In genomic region chr7:151091431-151091830, GRCh38 we compare ENCODE assay signal across 1 cellular context.
A peak's percentile ranks its signal among the peaks of the same experiment; 100 is the strongest.
TF ChIP-seq lines count a peak whose summit lies in the region.

No MANE protein-coding gene starts in this region.

TF ChIP-seq in K562, 482 proteins besides CTCF, POLR2A, EP300 and RAD21 (continued from another document and continues in another):
- TF ChIP-seq UBTF (IDR thresholded peaks at IDR 0.05; ENCODE audit: borderline replicate concordance in 1 of 2, low read depth in 2 of 2, low read length in 2 of 2) = no peak
- no peak for TF ChIP-seq HINFP (tag; conservative IDR thresholded peaks at IDR 0.05; ENCODE audit: low read depth)
- TF ChIP-seq, protein P1, sequence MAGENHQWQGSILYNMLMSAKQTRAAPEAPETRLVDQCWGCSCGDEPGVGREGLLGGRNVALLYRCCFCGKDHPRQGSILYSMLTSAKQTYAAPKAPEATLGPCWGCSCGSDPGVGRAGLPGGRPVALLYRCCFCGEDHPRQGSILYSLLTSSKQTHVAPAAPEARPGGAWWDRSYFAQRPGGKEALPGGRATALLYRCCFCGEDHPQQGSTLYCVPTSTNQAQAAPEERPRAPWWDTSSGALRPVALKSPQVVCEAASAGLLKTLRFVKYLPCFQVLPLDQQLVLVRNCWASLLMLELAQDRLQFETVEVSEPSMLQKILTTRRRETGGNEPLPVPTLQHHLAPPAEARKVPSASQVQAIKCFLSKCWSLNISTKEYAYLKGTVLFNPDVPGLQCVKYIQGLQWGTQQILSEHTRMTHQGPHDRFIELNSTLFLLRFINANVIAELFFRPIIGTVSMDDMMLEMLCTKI (IDR thresholded peaks at IDR 0.05; ENCODE audit: partially characterized antibody) = no peak
- TF ChIP-seq KDM4B (IDR thresholded peaks at IDR 0.05; ENCODE audit: borderline replicate concordance in 2 of 2, low read depth in 1 of 2) = no peak
- no peak for TF ChIP-seq ZFP36 (IDR thresholded peaks at IDR 0.05; ENCODE audit: low read depth, low read length, partially characterized antibody)
- no peak for TF ChIP-seq BCLAF1 (IDR thresholded peaks at IDR 0.05; ENCODE audit: borderline replicate concordance in 1 of 2, control insufficient read depth in 1 of 2, low read depth in 2 of 2, low read length in 1 of 2)
- no peak for TF ChIP-seq TAF9B (IDR thresholded peaks at IDR 0.05; ENCODE audit: partially characterized antibody)
- TF ChIP-seq, protein P2, sequence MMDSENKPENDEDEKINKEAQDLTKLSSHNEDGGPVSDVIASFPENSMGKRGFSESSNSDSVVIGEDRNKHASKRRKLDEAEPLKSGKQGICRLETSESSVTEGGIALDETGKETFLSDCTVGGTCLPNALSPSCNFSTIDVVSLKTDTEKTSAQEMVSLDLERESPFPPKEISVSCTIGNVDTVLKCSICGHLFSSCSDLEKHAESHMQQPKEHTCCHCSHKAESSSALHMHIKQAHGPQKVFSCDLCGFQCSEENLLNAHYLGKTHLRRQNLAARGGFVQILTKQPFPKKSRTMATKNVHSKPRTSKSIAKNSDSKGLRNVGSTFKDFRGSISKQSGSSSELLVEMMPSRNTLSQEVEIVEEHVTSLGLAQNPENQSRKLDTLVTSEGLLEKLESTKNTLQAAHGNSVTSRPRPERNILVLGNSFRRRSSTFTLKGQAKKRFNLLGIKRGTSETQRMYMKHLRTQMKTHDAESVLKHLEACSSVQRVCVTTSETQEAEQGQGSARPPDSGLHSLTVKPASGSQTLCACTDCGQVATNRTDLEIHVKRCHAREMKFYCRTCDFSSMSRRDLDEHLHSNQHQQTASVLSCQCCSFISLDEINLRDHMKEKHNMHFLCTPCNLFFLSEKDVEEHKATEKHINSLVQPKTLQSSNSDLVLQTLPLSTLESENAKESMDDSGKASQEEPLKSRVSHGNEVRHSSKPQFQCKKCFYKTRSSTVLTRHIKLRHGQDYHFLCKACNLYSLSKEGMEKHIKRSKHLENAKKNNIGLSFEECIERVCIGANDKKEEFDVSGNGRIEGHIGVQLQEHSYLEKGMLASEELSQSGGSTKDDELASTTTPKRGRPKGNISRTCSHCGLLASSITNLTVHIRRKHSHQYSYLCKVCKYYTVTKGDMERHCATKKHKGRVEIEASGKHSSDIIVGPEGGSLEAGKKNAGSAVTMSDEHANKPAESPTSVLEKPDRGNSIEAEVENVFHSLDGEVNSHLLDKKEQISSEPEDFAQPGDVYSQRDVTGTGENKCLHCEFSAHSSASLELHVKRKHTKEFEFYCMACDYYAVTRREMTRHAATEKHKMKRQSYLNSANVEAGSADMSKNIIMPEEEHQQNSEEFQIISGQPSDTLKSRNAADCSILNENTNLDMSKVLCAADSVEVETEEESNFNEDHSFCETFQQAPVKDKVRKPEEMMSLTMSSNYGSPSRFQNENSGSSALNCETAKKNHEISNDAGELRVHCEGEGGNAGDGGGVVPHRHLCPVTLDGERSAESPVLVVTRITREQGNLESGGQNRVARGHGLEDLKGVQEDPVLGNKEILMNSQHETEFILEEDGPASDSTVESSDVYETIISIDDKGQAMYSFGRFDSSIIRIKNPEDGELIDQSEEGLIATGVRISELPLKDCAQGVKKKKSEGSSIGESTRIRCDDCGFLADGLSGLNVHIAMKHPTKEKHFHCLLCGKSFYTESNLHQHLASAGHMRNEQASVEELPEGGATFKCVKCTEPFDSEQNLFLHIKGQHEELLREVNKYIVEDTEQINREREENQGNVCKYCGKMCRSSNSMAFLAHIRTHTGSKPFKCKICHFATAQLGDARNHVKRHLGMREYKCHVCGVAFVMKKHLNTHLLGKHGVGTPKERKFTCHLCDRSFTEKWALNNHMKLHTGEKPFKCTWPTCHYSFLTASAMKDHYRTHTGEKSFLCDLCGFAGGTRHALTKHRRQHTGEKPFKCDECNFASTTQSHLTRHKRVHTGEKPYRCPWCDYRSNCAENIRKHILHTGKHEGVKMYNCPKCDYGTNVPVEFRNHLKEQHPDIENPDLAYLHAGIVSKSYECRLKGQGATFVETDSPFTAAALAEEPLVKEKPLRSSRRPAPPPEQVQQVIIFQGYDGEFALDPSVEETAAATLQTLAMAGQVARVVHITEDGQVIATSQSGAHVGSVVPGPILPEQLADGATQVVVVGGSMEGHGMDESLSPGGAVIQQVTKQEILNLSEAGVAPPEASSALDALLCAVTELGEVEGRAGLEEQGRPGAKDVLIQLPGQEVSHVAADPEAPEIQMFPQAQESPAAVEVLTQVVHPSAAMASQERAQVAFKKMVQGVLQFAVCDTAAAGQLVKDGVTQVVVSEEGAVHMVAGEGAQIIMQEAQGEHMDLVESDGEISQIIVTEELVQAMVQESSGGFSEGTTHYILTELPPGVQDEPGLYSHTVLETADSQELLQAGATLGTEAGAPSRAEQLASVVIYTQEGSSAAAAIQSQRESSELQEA (IDR thresholded peaks at IDR 0.05; ENCODE audit: low read depth) = no peak
- peak; percentile 66; the same call in 1 of the 2 replicates for TF ChIP-seq XRCC5 (IDR thresholded peaks at IDR 0.05; ENCODE audit: low read depth, low read length)
- TF ChIP-seq RNF2 (IDR thresholded peaks at IDR 0.05) = no peak
- TF ChIP-seq, protein P3, sequence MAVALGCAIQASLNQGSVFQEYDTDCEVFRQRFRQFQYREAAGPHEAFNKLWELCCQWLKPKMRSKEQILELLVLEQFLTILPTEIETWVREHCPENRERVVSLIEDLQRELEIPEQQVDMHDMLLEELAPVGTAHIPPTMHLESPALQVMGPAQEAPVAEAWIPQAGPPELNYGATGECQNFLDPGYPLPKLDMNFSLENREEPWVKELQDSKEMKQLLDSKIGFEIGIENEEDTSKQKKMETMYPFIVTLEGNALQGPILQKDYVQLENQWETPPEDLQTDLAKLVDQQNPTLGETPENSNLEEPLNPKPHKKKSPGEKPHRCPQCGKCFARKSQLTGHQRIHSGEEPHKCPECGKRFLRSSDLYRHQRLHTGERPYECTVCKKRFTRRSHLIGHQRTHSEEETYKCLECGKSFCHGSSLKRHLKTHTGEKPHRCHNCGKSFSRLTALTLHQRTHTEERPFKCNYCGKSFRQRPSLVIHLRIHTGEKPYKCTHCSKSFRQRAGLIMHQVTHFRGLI (CRISPR knock-in tag; IDR thresholded peaks at IDR 0.05) = no peak
- TF ChIP-seq, protein P4, sequence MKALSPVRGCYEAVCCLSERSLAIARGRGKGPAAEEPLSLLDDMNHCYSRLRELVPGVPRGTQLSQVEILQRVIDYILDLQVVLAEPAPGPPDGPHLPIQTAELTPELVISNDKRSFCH (CRISPR knock-in tag; IDR thresholded peaks at IDR 0.05) = no peak
- TF ChIP-seq, protein P4 (tag; IDR thresholded peaks at IDR 0.05) = 0 out of 2 replicates have a peak, but pooled peaks have one; percentile 26
- TF ChIP-seq, protein P5, sequence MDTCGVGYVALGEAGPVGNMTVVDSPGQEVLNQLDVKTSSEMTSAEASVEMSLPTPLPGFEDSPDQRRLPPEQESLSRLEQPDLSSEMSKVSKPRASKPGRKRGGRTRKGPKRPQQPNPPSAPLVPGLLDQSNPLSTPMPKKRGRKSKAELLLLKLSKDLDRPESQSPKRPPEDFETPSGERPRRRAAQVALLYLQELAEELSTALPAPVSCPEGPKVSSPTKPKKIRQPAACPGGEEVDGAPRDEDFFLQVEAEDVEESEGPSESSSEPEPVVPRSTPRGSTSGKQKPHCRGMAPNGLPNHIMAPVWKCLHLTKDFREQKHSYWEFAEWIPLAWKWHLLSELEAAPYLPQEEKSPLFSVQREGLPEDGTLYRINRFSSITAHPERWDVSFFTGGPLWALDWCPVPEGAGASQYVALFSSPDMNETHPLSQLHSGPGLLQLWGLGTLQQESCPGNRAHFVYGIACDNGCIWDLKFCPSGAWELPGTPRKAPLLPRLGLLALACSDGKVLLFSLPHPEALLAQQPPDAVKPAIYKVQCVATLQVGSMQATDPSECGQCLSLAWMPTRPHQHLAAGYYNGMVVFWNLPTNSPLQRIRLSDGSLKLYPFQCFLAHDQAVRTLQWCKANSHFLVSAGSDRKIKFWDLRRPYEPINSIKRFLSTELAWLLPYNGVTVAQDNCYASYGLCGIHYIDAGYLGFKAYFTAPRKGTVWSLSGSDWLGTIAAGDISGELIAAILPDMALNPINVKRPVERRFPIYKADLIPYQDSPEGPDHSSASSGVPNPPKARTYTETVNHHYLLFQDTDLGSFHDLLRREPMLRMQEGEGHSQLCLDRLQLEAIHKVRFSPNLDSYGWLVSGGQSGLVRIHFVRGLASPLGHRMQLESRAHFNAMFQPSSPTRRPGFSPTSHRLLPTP (IDR thresholded peaks at IDR 0.05; ENCODE audit: borderline replicate concordance, extremely low read depth, insufficient read length) = no peak
- no peak for TF ChIP-seq CSDE1 (IDR thresholded peaks at IDR 0.05)
- TF ChIP-seq SMARCA5 (IDR thresholded peaks at IDR 0.05) = no peak
- no peak for TF ChIP-seq HDAC2 (IDR thresholded peaks at IDR 0.05)
- no peak for TF ChIP-seq ELK1 (CRISPR knock-in tag; IDR thresholded peaks at IDR 0.05)
- TF ChIP-seq COPS2 (conservative IDR thresholded peaks at IDR 0.05) = no peak
- TF ChIP-seq JUNB (CRISPR knock-in tag; conservative IDR thresholded peaks at IDR 0.05) = no peak
- TF ChIP-seq, protein P6, sequence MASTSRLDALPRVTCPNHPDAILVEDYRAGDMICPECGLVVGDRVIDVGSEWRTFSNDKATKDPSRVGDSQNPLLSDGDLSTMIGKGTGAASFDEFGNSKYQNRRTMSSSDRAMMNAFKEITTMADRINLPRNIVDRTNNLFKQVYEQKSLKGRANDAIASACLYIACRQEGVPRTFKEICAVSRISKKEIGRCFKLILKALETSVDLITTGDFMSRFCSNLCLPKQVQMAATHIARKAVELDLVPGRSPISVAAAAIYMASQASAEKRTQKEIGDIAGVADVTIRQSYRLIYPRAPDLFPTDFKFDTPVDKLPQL (IDR thresholded peaks at IDR 0.05; ENCODE audit: extremely low read depth, insufficient read length) = no peak
- TF ChIP-seq CCAR2 (IDR thresholded peaks at IDR 0.05; ENCODE audit: low read depth, low read length) = no peak
- no peak for TF ChIP-seq NFE2L1 (tag; IDR thresholded peaks at IDR 0.05; ENCODE audit: borderline replicate concordance, low read depth)
- no peak for TF ChIP-seq MCM2 (IDR thresholded peaks at IDR 0.05; ENCODE audit: low read depth)
- TF ChIP-seq NR3C1 (CRISPR knock-in tag; IDR thresholded peaks at IDR 0.05) = no peak
- no peak for TF ChIP-seq HNRNPH1 (optimal IDR thresholded peaks at IDR 0.05; ENCODE audit: low read depth, low read length)
- peak; percentile 45 for TF ChIP-seq TEAD4 (IDR thresholded peaks at IDR 0.05; ENCODE audit: low read length)
- no peak for TF ChIP-seq TEAD4 (CRISPR knock-in tag; IDR thresholded peaks at IDR 0.05; ENCODE audit: borderline replicate concordance)
- peak; percentile 16; the same call in 1 of the 2 replicates for TF ChIP-seq TCF3 (CRISPR knock-in tag; IDR thresholded peaks at IDR 0.05)
